ENCODE assay signal across 30 cellular contexts in the genomic region with DNA sequence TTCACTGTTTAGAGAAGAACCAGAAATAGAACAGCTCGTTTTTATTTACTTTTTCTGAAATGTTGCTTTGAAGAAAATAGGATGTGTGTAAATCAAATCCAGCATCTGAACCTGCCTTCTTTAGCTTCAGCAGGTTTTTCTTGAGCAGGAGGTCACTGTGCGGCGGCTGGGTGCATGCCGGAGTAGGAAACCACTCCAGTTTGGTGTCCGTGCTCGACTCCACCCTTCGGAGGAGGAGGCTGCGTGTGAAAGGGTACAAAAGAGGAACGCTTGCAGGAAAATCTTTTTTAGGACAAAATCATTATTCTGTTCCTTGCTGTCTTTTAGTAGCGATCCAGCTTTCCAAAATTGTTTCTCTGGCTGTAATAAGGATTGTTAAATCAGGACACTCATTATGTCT.
"Had no signal": no experiment of that assay in that cellular context is flagged by ENCODE, and none has a peak within 500 bp of the region (broad histone marks: within the 10 kb centered on the region; RNA-seq: fewer than 3 reads in every experiment).

No MANE protein-coding gene starts in this region.

- H3K4me1 Mint-ChIP-seq: activated CD4-positive, alpha-beta memory T cell treated with anti-CD3 and anti-CD28 coated beads, Interleukin-2, amount 10 ng/mL, durations not matched to agents 7 days and 5 days; activated CD8-positive, alpha-beta memory T cell treated with anti-CD3 and anti-CD28 coated beads, Interleukin-2, amount 10 ng/mL, durations not matched to agents 7 days and 5 days had no signal

- H3K27ac Mint-ChIP-seq: activated CD4-positive, alpha-beta memory T cell treated with anti-CD3 and anti-CD28 coated beads, Interleukin-2, amount 10 ng/mL, durations not matched to agents 7 days and 5 days; activated CD8-positive, alpha-beta memory T cell treated with anti-CD3 and anti-CD28 coated beads, Interleukin-2, amount 10 ng/mL, durations not matched to agents 7 days and 5 days; activated naive CD4-positive, alpha-beta T cell treated with anti-CD3 and anti-CD28 coated beads, Interleukin-2, amount 50 U/mL, for 72 hours; activated T-cell treated with anti-CD3 and anti-CD28 coated beads, Interleukin-2, amount 50 U/mL, for 72 hours; activated T-helper 2 cell treated with anti-CD3 and anti-CD28 coated beads, Interferon-gamma antibody, Interleukin-2, Interleukin-4, amounts not matched to agents 10 μg/mL and 5 μg/mL and 100 μg/mL, durations not matched to agents 14 hours and 24 hours and 36 hours had no signal

- H3K36me3 Mint-ChIP-seq: activated CD8-positive, alpha-beta memory T cell treated with anti-CD3 and anti-CD28 coated beads, Interleukin-2, amount 10 ng/mL, durations not matched to agents 7 days and 5 days had no signal

- H3K27me3 Mint-ChIP-seq: activated CD8-positive, alpha-beta memory T cell treated with anti-CD3 and anti-CD28 coated beads, Interleukin-2, amount 10 ng/mL, durations not matched to agents 7 days and 5 days had no signal

- H3K9me3 Mint-ChIP-seq: activated CD4-positive, alpha-beta memory T cell treated with anti-CD3 and anti-CD28 coated beads, Interleukin-2, amount 10 ng/mL, durations not matched to agents 7 days and 5 days; activated naive CD4-positive, alpha-beta T cell treated with anti-CD3 and anti-CD28 coated beads, Interleukin-2, amount 50 U/mL, for 72 hours; activated T-cell treated with anti-CD3 and anti-CD28 coated beads, Interleukin-2, amount 50 U/mL, for 72 hours; activated T-helper 2 cell treated with anti-CD3 and anti-CD28 coated beads, Interferon-gamma antibody, Interleukin-2, Interleukin-4, amounts not matched to agents 10 μg/mL and 5 μg/mL and 100 μg/mL, durations not matched to agents 14 hours and 24 hours and 36 hours had no signal

- H3K4me3 Mint-ChIP-seq: activated CD4-positive, alpha-beta memory T cell treated with anti-CD3 and anti-CD28 coated beads, Interleukin-2, amount 10 ng/mL, durations not matched to agents 7 days and 5 days; activated CD8-positive, alpha-beta memory T cell treated with anti-CD3 and anti-CD28 coated beads, Interleukin-2, amount 10 ng/mL, durations not matched to agents 7 days and 5 days; activated T-cell treated with anti-CD3 and anti-CD28 coated beads, Interleukin-2, amount 50 U/mL, for 72 hours had no signal

- DNase-seq: activated CD4-positive, alpha-beta memory T cell treated with anti-CD3 and anti-CD28 coated beads, Interleukin-2, amount 10 ng/mL, durations not matched to agents 7 days and 5 days; activated CD4-positive, alpha-beta T cell treated with anti-CD3 and anti-CD28 coated beads for 1 hour; activated CD4-positive, alpha-beta T cell treated with anti-CD3 and anti-CD28 coated beads for 48 hours; activated CD4-positive, CD25-positive, alpha-beta regulatory T cell; activated CD8-positive, alpha-beta memory T cell treated with anti-CD3 and anti-CD28 coated beads for 24 hours; activated CD8-positive, alpha-beta memory T cell treated with anti-CD3 and anti-CD28 coated beads, Interleukin-2, amount 10 ng/mL, durations not matched to agents 7 days and 5 days; activated CD8-positive, alpha-beta memory T cell treated with anti-CD3 and anti-CD28 coated beads, Interleukin-2, amount 50 U/mL, for 48 hours; activated gamma-delta T cell; activated naive CD4-positive, alpha-beta T cell treated with Interleukin-2 at 50 U/mL for 16 hours; activated T-cell treated with anti-CD3 and anti-CD28 coated beads, Interleukin-2, amount 50 U/mL, for 72 hours; adrenal gland; body of pancreas; NCI-H1105 treated with DMSO at 0.1 percent for 48 hours; NCI-H1436; NCI-H1694; NCI-H1930; NCI-H2081 treated with DMSO at 0.1 percent for 48 hours; NCI-H345; NCI-H524 treated with DMSO at 0.1 percent for 48 hours; PC-3; Peyer's patch; RPMI8226; SIG-M5; SW 1271; T-helper 1 cell; T-helper 2 cell; T-helper 9 cell; WERI-Rb-1 had no signal
